11 cellular contexts compared by ENCODE assay signal in the genomic region with DNA sequence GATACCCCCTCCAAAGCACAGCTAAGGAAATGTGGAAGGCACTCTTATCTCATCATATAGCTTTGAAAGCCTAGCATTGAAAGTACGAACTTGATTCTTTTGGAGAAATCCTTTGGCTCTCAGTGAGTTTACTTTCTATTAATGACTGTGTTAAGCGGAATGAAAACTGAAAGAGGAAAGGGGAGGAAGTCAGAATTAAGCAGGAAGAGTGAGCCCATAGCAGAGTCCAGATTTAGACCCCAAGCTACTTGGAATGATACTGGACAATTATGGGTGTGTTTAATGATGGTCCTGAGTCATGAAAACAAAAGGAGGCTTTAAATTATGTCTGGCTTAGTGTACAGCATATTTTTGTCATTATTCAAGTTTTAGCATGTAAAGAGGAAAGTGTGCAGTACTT. TPM values are rescaled to one million over a fixed set of nuclear protein-coding genes. Genes with fewer than 3 reads are reported as not detected.
DNase-seq lines count a peak whose midpoint lies in the region; TF ChIP-seq lines count a peak whose summit lies in the region.
"Had no signal": no experiment of that assay in that cellular context is flagged by ENCODE, and none has a peak within 500 bp of the region (broad histone marks: within the 10 kb centered on the region; RNA-seq: fewer than 3 reads in every experiment).

No MANE protein-coding gene starts in this region.

- peak overlapping the region; percentile 52 for H3K27ac Mint-ChIP-seq in activated CD4-positive, alpha-beta memory T cell treated with anti-CD3 and anti-CD28 coated beads, Interleukin-2, amount 10 ng/mL, durations not matched to agents 7 days and 5 days
- no peak overlapping the region for H3K27ac Mint-ChIP-seq in activated CD4-positive, alpha-beta memory T cell treated with anti-CD3 and anti-CD28 coated beads for 36 hours
- H3K27ac Mint-ChIP-seq in activated T-helper 1 cell treated with anti-CD3 and anti-CD28 coated beads, Interleukin-12 subunit alpha, Interleukin-12 subunit beta, Interleukin-2, Interleukin-4 antibody, amounts not matched to agents 30 ng/mL and 10 ng/mL and 1 ng/mL, durations not matched to agents 14 hours and 24 hours and 36 hours, result no peak overlapping the region

- H3K9me3 ChIP-seq in OCI-LY3 (ENCODE audit: insufficient read depth, low read length), result 0 out of 2 replicates have a peak, but pooled peaks cover 3% of the 10 kb centered on the region
- H3K9me3 ChIP-seq in smooth muscle cell (replicated peaks; ENCODE audit: low read depth), result no peaks in the 10 kb centered on the region
- H3K9me3 ChIP-seq: Peyer's patch, tibial artery had no signal

- WGBS in smooth muscle cell (ENCODE audit: low lambda C conversion rate), result 48% methylated on average over 2 of the region's 2 CpGs

- H3K36me3 ChIP-seq in OCI-LY3 (replicated peaks; ENCODE audit: low read depth, low read length), result peaks cover 6% of the 10 kb centered on the region
- H3K36me3 ChIP-seq in smooth muscle cell (ENCODE audit: low read depth), result no peaks in the 10 kb centered on the region
- H3K36me3 ChIP-seq: Peyer's patch, tibial artery had no signal

- H3F3A ChIP-seq in smooth muscle cell (ENCODE audit: low read depth), result peaks cover 8% of the 10 kb centered on the region

- no peak overlapping the region for H3K9ac ChIP-seq in OCI-LY3 (ENCODE audit: low read length)
- peak overlapping the region; percentile 43 for H3K9ac ChIP-seq in smooth muscle cell (ENCODE audit: low read depth)

- H3K27me3 ChIP-seq in OCI-LY3 (ENCODE audit: low read depth, low read length) (no peaks in the 10 kb centered on the region), smooth muscle cell (ENCODE audit: low read depth) (no peaks in the 10 kb centered on the region)
- H3K27me3 ChIP-seq: Peyer's patch, tibial artery had no signal

- peaks cover 53% of the 10 kb centered on the region for H3K79me2 ChIP-seq in OCI-LY3 (ENCODE audit: low read length)
- H3K79me2 ChIP-seq in smooth muscle cell (ENCODE audit: low read depth), result peaks cover 37% of the 10 kb centered on the region

- H3K9me3 Mint-ChIP-seq in activated CD4-positive, alpha-beta memory T cell treated with anti-CD3 and anti-CD28 coated beads, Interleukin-2, amount 10 ng/mL, durations not matched to agents 7 days and 5 days, result no peaks in the 10 kb centered on the region
- no peaks in the 10 kb centered on the region for H3K9me3 Mint-ChIP-seq in activated CD4-positive, alpha-beta memory T cell treated with anti-CD3 and anti-CD28 coated beads for 36 hours
- no peaks in the 10 kb centered on the region for H3K9me3 Mint-ChIP-seq in activated T-helper 1 cell treated with anti-CD3 and anti-CD28 coated beads, Interleukin-12 subunit alpha, Interleukin-12 subunit beta, Interleukin-2, Interleukin-4 antibody, amounts not matched to agents 30 ng/mL and 10 ng/mL and 1 ng/mL, durations not matched to agents 14 hours and 24 hours and 36 hours

- CTCF ChIA-PET in activated CD4-positive, alpha-beta memory T cell treated with anti-CD3 and anti-CD28 coated beads, Interleukin-2, amount 10 ng/mL, durations not matched to agents 7 days and 5 days (lab: Charles Lee), result interaction anchor here (0.7 to 8.2 kb wide), 6 partner anchors 8 to 476 kb away, joined by 3 to 85 read pairs (median 3); no protein-coding TSS in a partner anchor
- CTCF ChIA-PET in activated CD4-positive, alpha-beta memory T cell treated with anti-CD3 and anti-CD28 coated beads for 36 hours (lab: Charles Lee), result interaction anchor here (0.7 to 3.4 kb wide), 4 partner anchors 16 to 611 kb away, joined by 4 to 22 read pairs (median 4); a partner anchor contains a TSS

- H3K36me3 Mint-ChIP-seq in activated CD4-positive, alpha-beta memory T cell treated with anti-CD3 and anti-CD28 coated beads, Interleukin-2, amount 10 ng/mL, durations not matched to agents 7 days and 5 days (ENCODE audit: low read depth), result peaks cover 6% of the 10 kb centered on the region
- no peaks in the 10 kb centered on the region for H3K36me3 Mint-ChIP-seq in activated CD4-positive, alpha-beta memory T cell treated with anti-CD3 and anti-CD28 coated beads for 36 hours
- peaks cover 3% of the 10 kb centered on the region for H3K36me3 Mint-ChIP-seq in activated T-helper 1 cell treated with anti-CD3 and anti-CD28 coated beads, Interleukin-12 subunit alpha, Interleukin-12 subunit beta, Interleukin-2, Interleukin-4 antibody, amounts not matched to agents 30 ng/mL and 10 ng/mL and 1 ng/mL, durations not matched to agents 14 hours and 24 hours and 36 hours (ENCODE audit: low read depth)

- TF ChIP-seq CTCF in OCI-LY3 (IDR thresholded peaks at IDR 0.05; ENCODE audit: low read depth, low read length) (no peak), smooth muscle cell (IDR thresholded peaks at IDR 0.05; ENCODE audit: borderline replicate concordance, insufficient read depth, poor library complexity, severe bottlenecking) (no peak)

- H4K20me1 ChIP-seq in OCI-LY3 (ENCODE audit: insufficient read depth, low read length) (peaks cover 8% of the 10 kb centered on the region; the same call in 1 of the 2 replicates), smooth muscle cell (ENCODE audit: low read depth) (peaks cover 37% of the 10 kb centered on the region)

- H3K4me2 ChIP-seq in OCI-LY3 (ENCODE audit: low read length) (peak overlapping the region; percentile 39), smooth muscle cell (peak overlapping the region; percentile 42)

- H3K4me3 ChIP-seq in OCI-LY3 (ENCODE audit: low read length), result no peak overlapping the region
- no peak overlapping the region for H3K4me3 ChIP-seq in smooth muscle cell
- H3K4me3 ChIP-seq: Peyer's patch, tibial artery had no signal

- no peak overlapping the region for H2AFZ ChIP-seq in OCI-LY3 (ENCODE audit: low read depth, low read length)
- H2AFZ ChIP-seq in smooth muscle cell (ENCODE audit: low read depth), result no peak overlapping the region

- peaks cover 50% of the 10 kb centered on the region for H3K4me1 Mint-ChIP-seq in activated CD4-positive, alpha-beta memory T cell treated with anti-CD3 and anti-CD28 coated beads, Interleukin-2, amount 10 ng/mL, durations not matched to agents 7 days and 5 days
- H3K4me1 Mint-ChIP-seq in activated CD4-positive, alpha-beta memory T cell treated with anti-CD3 and anti-CD28 coated beads for 36 hours (ENCODE audit: low read depth), result peaks cover 48% of the 10 kb centered on the region
- H3K4me1 Mint-ChIP-seq in activated T-helper 1 cell treated with anti-CD3 and anti-CD28 coated beads, Interleukin-12 subunit alpha, Interleukin-12 subunit beta, Interleukin-2, Interleukin-4 antibody, amounts not matched to agents 30 ng/mL and 10 ng/mL and 1 ng/mL, durations not matched to agents 14 hours and 24 hours and 36 hours (ENCODE audit: low read depth), result peaks cover 55% of the 10 kb centered on the region

- peak overlapping the region; percentile 21 for H3K4me3 Mint-ChIP-seq in activated CD4-positive, alpha-beta memory T cell treated with anti-CD3 and anti-CD28 coated beads, Interleukin-2, amount 10 ng/mL, durations not matched to agents 7 days and 5 days
- no peak overlapping the region for H3K4me3 Mint-ChIP-seq in activated CD4-positive, alpha-beta memory T cell treated with anti-CD3 and anti-CD28 coated beads for 36 hours
- H3K4me3 Mint-ChIP-seq in activated T-helper 1 cell treated with anti-CD3 and anti-CD28 coated beads, Interleukin-12 subunit alpha, Interleukin-12 subunit beta, Interleukin-2, Interleukin-4 antibody, amounts not matched to agents 30 ng/mL and 10 ng/mL and 1 ng/mL, durations not matched to agents 14 hours and 24 hours and 36 hours, result no peak overlapping the region

- no peak for DNase-seq in activated CD4-positive, alpha-beta memory T cell treated with anti-CD3 and anti-CD28 coated beads, Interleukin-2, amount 10 ng/mL, durations not matched to agents 7 days and 5 days
- DNase-seq in activated CD4-positive, alpha-beta memory T cell treated with anti-CD3 and anti-CD28 coated beads for 36 hours, result no peak
- no peak for DNase-seq in epithelial cell of prostate (ENCODE audit: low read depth, low spot score)
- DNase-seq in smooth muscle cell (lab: John Stamatoyannopoulos, UW; ENCODE audit: unreplicated experiment), result no peak
- no peak for DNase-seq in NCI-H1105 treated with DMSO at 0.1 percent for 48 hours (lab: John Stamatoyannopoulos, UW)
- DNase-seq in NCI-H1436 (lab: John Stamatoyannopoulos, UW), result no peak
- no peak for DNase-seq in activated T-helper 1 cell treated with anti-CD3 and anti-CD28 coated beads, Interleukin-12 subunit alpha, Interleukin-12 subunit beta, Interleukin-2, Interleukin-4 antibody, amounts not matched to agents 30 ng/mL and 10 ng/mL and 1 ng/mL, durations not matched to agents 14 hours and 24 hours and 36 hours (ENCODE audit: low spot score)
- DNase-seq: activated CD8-positive, alpha-beta memory T cell treated with anti-CD3 and anti-CD28 coated beads, Interleukin-2, amount 50 U/mL, for 48 hours; Peyer's patch; tibial artery had no signal

- H3K4me1 ChIP-seq in OCI-LY3 (ENCODE audit: low read length) (peaks cover 27% of the 10 kb centered on the region), smooth muscle cell (ENCODE audit: low read depth) (peaks cover 12% of the 10 kb centered on the region)

- H3K27me3 Mint-ChIP-seq in activated CD4-positive, alpha-beta memory T cell treated with anti-CD3 and anti-CD28 coated beads, Interleukin-2, amount 10 ng/mL, durations not matched to agents 7 days and 5 days, result no peaks in the 10 kb centered on the region
- H3K27me3 Mint-ChIP-seq in activated CD4-positive, alpha-beta memory T cell treated with anti-CD3 and anti-CD28 coated beads for 36 hours, result no peaks in the 10 kb centered on the region
- no peaks in the 10 kb centered on the region for H3K27me3 Mint-ChIP-seq in activated T-helper 1 cell treated with anti-CD3 and anti-CD28 coated beads, Interleukin-12 subunit alpha, Interleukin-12 subunit beta, Interleukin-2, Interleukin-4 antibody, amounts not matched to agents 30 ng/mL and 10 ng/mL and 1 ng/mL, durations not matched to agents 14 hours and 24 hours and 36 hours (ENCODE audit: insufficient read depth)

- POLR2A ChIA-PET in activated CD4-positive, alpha-beta memory T cell treated with anti-CD3 and anti-CD28 coated beads, Interleukin-2, amount 10 ng/mL, durations not matched to agents 7 days and 5 days (lab: Charles Lee), result interaction anchor here (0.8 to 1.9 kb wide), 2 partner anchors 17 to 171 kb away, joined by 3 to 5 read pairs; a partner anchor contains a TSS
- POLR2A ChIA-PET in activated CD4-positive, alpha-beta memory T cell treated with anti-CD3 and anti-CD28 coated beads for 36 hours (lab: Charles Lee), result no interaction called here

- intact Hi-C loops in activated CD4-positive, alpha-beta memory T cell treated with anti-CD3 and anti-CD28 coated beads for 36 hours (cut with micrococcal nuclease), result no loop called here
- intact Hi-C loops in activated T-helper 1 cell treated with anti-CD3 and anti-CD28 coated beads, Interleukin-12 subunit alpha, Interleukin-12 subunit beta, Interleukin-2, Interleukin-4 antibody, amounts not matched to agents 30 ng/mL and 10 ng/mL and 1 ng/mL, durations not matched to agents 14 hours and 24 hours and 36 hours (cut with micrococcal nuclease), result no loop called here

- no peak overlapping the region for H3K27ac ChIP-seq in OCI-LY3 (ENCODE audit: low read length)
- H3K27ac ChIP-seq in epithelial cell of prostate, result peak overlapping the region; percentile 74
- H3K27ac ChIP-seq in smooth muscle cell (ENCODE audit: low read depth), result peak overlapping the region; percentile 83
- H3K27ac ChIP-seq: Peyer's patch, tibial artery had no signal

RNA-seq across cellular contexts. Expression of a gene that starts 42.2 kb away (rescaled TPM):
- total RNA-seq in activated CD4-positive, alpha-beta memory T cell treated with anti-CD3 and anti-CD28 coated beads, Interleukin-2, amount 10 ng/mL, durations not matched to agents 7 days and 5 days, result 10 to 100 TPM; 17.5 to 18.0 TPM
- total RNA-seq in activated CD4-positive, alpha-beta memory T cell treated with anti-CD3 and anti-CD28 coated beads for 36 hours, result 10 to 100 TPM; 14.4 to 14.8 TPM
- total RNA-seq in smooth muscle cell, result 8.8 and 10.3 TPM in 2 replicates
- polyA plus RNA-seq in smooth muscle cell, result 2.6 and 4.4 TPM in 2 replicates
- 19.8 and 20.0 TPM in 2 replicates for total RNA-seq in activated T-helper 1 cell treated with anti-CD3 and anti-CD28 coated beads, Interleukin-12 subunit alpha, Interleukin-12 subunit beta, Interleukin-2, Interleukin-4 antibody, amounts not matched to agents 30 ng/mL and 10 ng/mL and 1 ng/mL, durations not matched to agents 14 hours and 24 hours and 36 hours
